8 cellular contexts compared by ENCODE assay signal in the genomic region with DNA sequence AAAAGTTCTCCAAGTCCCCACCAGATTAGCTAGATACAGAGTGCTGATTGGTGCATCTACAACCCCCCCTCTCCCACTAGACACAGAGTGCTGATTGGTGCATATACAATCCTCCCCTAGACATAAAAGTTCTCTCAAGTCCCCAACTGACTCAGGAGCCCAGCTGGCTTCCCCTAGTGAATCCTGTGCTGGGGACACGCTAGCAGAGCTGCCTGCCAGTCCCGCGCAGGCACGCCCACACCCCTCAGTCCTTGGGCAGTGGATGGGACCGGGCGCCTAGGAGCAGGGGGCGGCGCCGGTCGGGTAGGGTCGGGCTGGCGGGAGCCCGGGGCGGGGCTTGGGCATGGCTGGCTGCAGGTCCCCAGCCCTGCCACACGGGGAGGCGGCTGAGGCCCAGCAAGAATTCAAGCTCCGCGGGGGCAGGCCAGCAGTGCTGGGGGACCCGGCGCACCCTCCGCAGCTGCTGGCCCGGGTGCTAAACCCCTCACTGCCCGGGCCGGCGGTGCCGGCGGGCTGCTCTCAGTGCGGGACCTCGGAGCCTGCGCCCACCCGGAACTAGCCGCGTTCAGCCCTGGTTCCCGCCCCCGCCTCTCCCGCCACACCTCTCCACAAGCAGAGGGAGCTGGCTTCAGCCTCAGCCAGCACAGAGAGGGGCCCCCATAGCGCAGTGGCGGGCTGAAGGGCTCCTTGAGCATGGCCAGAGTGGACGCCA.
DNase-seq lines count a peak whose midpoint lies in the region; ATAC-seq, FAIRE-seq and TF ChIP-seq lines count a peak whose summit lies in the region.

No MANE protein-coding gene starts in this region.

- 0 out of 2 replicates have a peak, but pooled peaks have one; percentile 34 for TF ChIP-seq POLR2A in K562 (conservative IDR thresholded peaks at IDR 0.05)

- in situ Hi-C loops in K562 (cut with MboI), result no loop called here

- POLR2A ChIA-PET in K562 (lab: Yijun Ruan, JAX), result interaction anchor here (0.8 kb wide), 1 partner anchor 443 kb away, joined by 3 read pairs; no protein-coding TSS in a partner anchor

- WGBS in K562 (ENCODE audit: insufficient coverage, low coverage, missing lambda C conversion rate), result 0% methylated on average over 14 of the region's 39 CpGs

- no peaks in the 10 kb centered on the region for H3K9me3 ChIP-seq in K562 (replicated peaks; ENCODE audit: control insufficient read depth, insufficient read depth, low read depth, low read length)

- no peaks in the 10 kb centered on the region for H4K20me1 ChIP-seq in K562 (replicated peaks; ENCODE audit: control insufficient read depth, insufficient read depth, low read length)

- peak; percentile 22 to 26; a peak in 2 of 4 replicates for TF ChIP-seq RAD21 in K562 (CRISPR knock-in tag; conservative IDR thresholded peaks at IDR 0.05 in 1 of 2, IDR thresholded peaks at IDR 0.05 in 1 of 2)

- no peaks in the 10 kb centered on the region for H3K9me1 ChIP-seq in K562 (ENCODE audit: control insufficient read depth, insufficient read depth, low read length)

- H3K27ac ChIP-seq in K562 (ENCODE audit: extremely low read depth, low read depth, low read length), result no peak overlapping the region; the same call in 2 of the 3 replicates

- no peaks in the 10 kb centered on the region for H3K27me3 ChIP-seq in K562 (ENCODE audit: control insufficient read depth in 2 of 2, insufficient read depth in 2 of 2, low read length in 2 of 2)

- peak overlapping the region; percentile 52 for H3K4me3 ChIP-seq in K562

- BruUV-seq in K562 (replicated peaks; lab: Mats Ljungman, UMichigan), result no TSS peak

- intact Hi-C loops in K562 (cut with micrococcal nuclease), result no loop called here

- no peaks in the 10 kb centered on the region for H3K79me2 ChIP-seq in K562 (ENCODE audit: control insufficient read depth, insufficient read depth, low read length)

- DNase-seq in NCI-H2081 (lab: John Stamatoyannopoulos, UW) (peak; percentile 53 to 64), NCI-H2081 treated with DMSO at 0.1 percent for 48 hours (lab: John Stamatoyannopoulos, UW) (no peak), NCI-H1436 treated with DMSO at 0.1 percent for 48 hours (lab: John Stamatoyannopoulos, UW) (peak; percentile 27), T1000 (lab: John Stamatoyannopoulos, UW) (peak; percentile 86), K562 (ENCODE audit: extremely low read depth in 1 of 4, low spot score in 3 of 4) (peak; percentile 67 to 74 (median 72)), iPS-NIHi11 (ENCODE audit: low spot score) (peak; percentile 90)
- DNase-seq in stimulated activated CD4-positive, alpha-beta T cell treated with anti-CD3 and anti-CD28 coated beads, Interleukin-12 subunit alpha, Interleukin-12 subunit beta, amount 100 ng/mL, for 48 hours (ENCODE audit: low read depth in 2 of 3, low spot score in 1 of 3), result peak; percentile 56 to 79 (median 77)

- TF ChIP-seq CTCF in K562 (IDR thresholded peaks at IDR 0.05 in 2 of 3, conservative IDR thresholded peaks at IDR 0.05 in 1 of 3; ENCODE audit: insufficient read depth in 2 of 3, low read depth in 1 of 3, low read length in 3 of 3), result peak; percentile 17 to 43 (median 34); a peak in 4 of 6 replicates

- peak; percentile 97 for ATAC-seq in HG02840 (IDR thresholded peaks at IDR 0.05; ENCODE audit: low FRiP score, unreplicated experiment)
- peak; percentile 100 for ATAC-seq in K562

- H3K9ac ChIP-seq in K562 (ENCODE audit: insufficient read depth in 1 of 2, low read depth in 2 of 2, low read length in 2 of 2), result peak overlapping the region; percentile 54 to 85

- FAIRE-seq in K562 (lab: Jason Lieb, UNC), result no peak

- H3K4me1 ChIP-seq in K562 (replicated peaks in 1 of 2; ENCODE audit: control insufficient read depth in 2 of 2, insufficient read depth in 2 of 2, low read length in 2 of 2), result peaks cover 0 to 8% of the 10 kb centered on the region in 2 experiments; a peak in 2 of 5 replicates

- no peaks in the 10 kb centered on the region for H3K36me3 ChIP-seq in K562 (ENCODE audit: control insufficient read depth, insufficient read depth, low read length)

- H3K4me2 ChIP-seq in K562 (ENCODE audit: insufficient read depth, low read length), result peak overlapping the region; percentile 68

- H2AFZ ChIP-seq in K562 (ENCODE audit: low read depth, low read length), result peak overlapping the region; percentile 90

- CTCF ChIA-PET in K562 (lab: Yijun Ruan, JAX; ENCODE audit: low intra/inter-chr PET ratio), result interaction anchor here (0.7 kb wide), 1 partner anchor 148 kb away, joined by 3 read pairs; no protein-coding TSS in a partner anchor

- no peak for TF ChIP-seq EP300 in K562 (IDR thresholded peaks at IDR 0.05; ENCODE audit: low read length)

TF ChIP-seq in K562, 482 proteins besides CTCF, POLR2A, EP300 and RAD21 (continues in another document):
- TF ChIP-seq, protein P1, sequence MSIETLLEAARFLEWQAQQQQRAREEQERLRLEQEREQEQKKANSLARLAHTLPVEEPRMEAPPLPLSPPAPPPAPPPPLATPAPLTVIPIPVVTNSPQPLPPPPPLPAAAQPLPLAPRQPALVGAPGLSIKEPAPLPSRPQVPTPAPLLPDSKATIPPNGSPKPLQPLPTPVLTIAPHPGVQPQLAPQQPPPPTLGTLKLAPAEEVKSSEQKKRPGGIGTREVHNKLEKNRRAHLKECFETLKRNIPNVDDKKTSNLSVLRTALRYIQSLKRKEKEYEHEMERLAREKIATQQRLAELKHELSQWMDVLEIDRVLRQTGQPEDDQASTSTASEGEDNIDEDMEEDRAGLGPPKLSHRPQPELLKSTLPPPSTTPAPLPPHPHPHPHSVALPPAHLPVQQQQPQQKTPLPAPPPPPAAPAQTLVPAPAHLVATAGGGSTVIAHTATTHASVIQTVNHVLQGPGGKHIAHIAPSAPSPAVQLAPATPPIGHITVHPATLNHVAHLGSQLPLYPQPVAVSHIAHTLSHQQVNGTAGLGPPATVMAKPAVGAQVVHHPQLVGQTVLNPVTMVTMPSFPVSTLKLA (conservative IDR thresholded peaks at IDR 0.05), result peak in 1 of 2 experiments; percentile 41; a peak in 1 of 4 replicates
- TF ChIP-seq RBFOX2 (IDR thresholded peaks at IDR 0.05; ENCODE audit: low read depth, low read length), result peak; percentile 56
- TF ChIP-seq ZNF316 (IDR thresholded peaks at IDR 0.05), result peak; percentile 65
- 0 out of 2 replicates have a peak, but pooled peaks have one; percentile 45 for TF ChIP-seq RB1 (IDR thresholded peaks at IDR 0.05; ENCODE audit: low read depth)
- peak; percentile 29; the same call in 1 of the 2 replicates for TF ChIP-seq ELF1 (tag; IDR thresholded peaks at IDR 0.05)
- TF ChIP-seq ELF2 (CRISPR knock-in tag; IDR thresholded peaks at IDR 0.05), result peak; percentile 22; the same call in 1 of the 2 replicates
- TF ChIP-seq HDAC1 (IDR thresholded peaks at IDR 0.05), result no peak
- TF ChIP-seq, protein P2, sequence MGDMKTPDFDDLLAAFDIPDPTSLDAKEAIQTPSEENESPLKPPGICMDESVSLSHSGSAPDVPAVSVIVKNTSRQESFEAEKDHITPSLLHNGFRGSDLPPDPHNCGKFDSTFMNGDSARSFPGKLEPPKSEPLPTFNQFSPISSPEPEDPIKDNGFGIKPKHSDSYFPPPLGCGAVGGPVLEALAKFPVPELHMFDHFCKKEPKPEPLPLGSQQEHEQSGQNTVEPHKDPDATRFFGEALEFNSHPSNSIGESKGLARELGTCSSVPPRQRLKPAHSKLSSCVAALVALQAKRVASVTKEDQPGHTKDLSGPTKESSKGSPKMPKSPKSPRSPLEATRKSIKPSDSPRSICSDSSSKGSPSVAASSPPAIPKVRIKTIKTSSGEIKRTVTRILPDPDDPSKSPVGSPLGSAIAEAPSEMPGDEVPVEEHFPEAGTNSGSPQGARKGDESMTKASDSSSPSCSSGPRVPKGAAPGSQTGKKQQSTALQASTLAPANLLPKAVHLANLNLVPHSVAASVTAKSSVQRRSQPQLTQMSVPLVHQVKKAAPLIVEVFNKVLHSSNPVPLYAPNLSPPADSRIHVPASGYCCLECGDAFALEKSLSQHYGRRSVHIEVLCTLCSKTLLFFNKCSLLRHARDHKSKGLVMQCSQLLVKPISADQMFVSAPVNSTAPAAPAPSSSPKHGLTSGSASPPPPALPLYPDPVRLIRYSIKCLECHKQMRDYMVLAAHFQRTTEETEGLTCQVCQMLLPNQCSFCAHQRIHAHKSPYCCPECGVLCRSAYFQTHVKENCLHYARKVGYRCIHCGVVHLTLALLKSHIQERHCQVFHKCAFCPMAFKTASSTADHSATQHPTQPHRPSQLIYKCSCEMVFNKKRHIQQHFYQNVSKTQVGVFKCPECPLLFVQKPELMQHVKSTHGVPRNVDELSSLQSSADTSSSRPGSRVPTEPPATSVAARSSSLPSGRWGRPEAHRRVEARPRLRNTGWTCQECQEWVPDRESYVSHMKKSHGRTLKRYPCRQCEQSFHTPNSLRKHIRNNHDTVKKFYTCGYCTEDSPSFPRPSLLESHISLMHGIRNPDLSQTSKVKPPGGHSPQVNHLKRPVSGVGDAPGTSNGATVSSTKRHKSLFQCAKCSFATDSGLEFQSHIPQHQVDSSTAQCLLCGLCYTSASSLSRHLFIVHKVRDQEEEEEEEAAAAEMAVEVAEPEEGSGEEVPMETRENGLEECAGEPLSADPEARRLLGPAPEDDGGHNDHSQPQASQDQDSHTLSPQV (IDR thresholded peaks at IDR 0.05), result no peak
- peak; percentile 73 for TF ChIP-seq EGR1 (conservative IDR thresholded peaks at IDR 0.05)
- TF ChIP-seq MTA3 (IDR thresholded peaks at IDR 0.05; ENCODE audit: borderline replicate concordance), result 0 out of 2 replicates have a peak, but pooled peaks have one; percentile 47
- peak in 1 of 3 experiments; percentile 3 for TF ChIP-seq YY1 (IDR thresholded peaks at IDR 0.05; ENCODE audit: borderline replicate concordance in 1 of 3, control insufficient read depth in 1 of 3, extremely low read depth in 1 of 3, insufficient read depth in 3 of 3, insufficient read length in 1 of 3, insufficient replicate concordance in 2 of 3, low read depth in 1 of 3, low read length in 2 of 3)
- TF ChIP-seq, protein P3, sequence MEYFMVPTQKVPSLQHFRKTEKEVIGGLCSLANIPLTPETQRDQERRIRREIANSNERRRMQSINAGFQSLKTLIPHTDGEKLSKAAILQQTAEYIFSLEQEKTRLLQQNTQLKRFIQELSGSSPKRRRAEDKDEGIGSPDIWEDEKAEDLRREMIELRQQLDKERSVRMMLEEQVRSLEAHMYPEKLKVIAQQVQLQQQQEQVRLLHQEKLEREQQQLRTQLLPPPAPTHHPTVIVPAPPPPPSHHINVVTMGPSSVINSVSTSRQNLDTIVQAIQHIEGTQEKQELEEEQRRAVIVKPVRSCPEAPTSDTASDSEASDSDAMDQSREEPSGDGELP (CRISPR knock-in tag; IDR thresholded peaks at IDR 0.05; ENCODE audit: borderline replicate concordance), result peak; percentile 40; the same call in 1 of the 2 replicates
